ENCODE assay signal across 15 cellular contexts in genomic region chr4:115042496-115042895, GRCh38.
DNase-seq lines count a peak whose midpoint lies in the region; ATAC-seq, FAIRE-seq and TF ChIP-seq lines count a peak whose summit lies in the region.
"Had no signal": no experiment of that assay in that cellular context is flagged by ENCODE, and none has a peak within 500 bp of the region (broad histone marks: within the 10 kb centered on the region; RNA-seq: fewer than 3 reads in every experiment).

No MANE protein-coding gene starts in this region.

- peak; percentile 52 for TF ChIP-seq CTCF in GM06990 (IDR thresholded peaks at IDR 0.05; ENCODE audit: insufficient read depth, low read length, poor library complexity, severe bottlenecking)
- peak; percentile 3 for TF ChIP-seq CTCF in hepatocyte (IDR thresholded peaks at IDR 0.05; ENCODE audit: poor library complexity)

- H4K20me1 ChIP-seq in hepatocyte (ENCODE audit: insufficient read depth, poor library complexity, severe bottlenecking) = no peaks in the 10 kb centered on the region

- WGBS in hepatocyte (ENCODE audit: low lambda C conversion rate, missing lambda C conversion rate) = 34% methylated on average over 3 of the region's 3 CpGs

- DNase-seq in GM06990 (ENCODE audit: extremely low read depth, insufficient read length) = no peak
- peak; percentile 0 for DNase-seq in H7
- DNase-seq in RCC 7860 (ENCODE audit: low spot score) = peak; percentile 3
- no peak for DNase-seq in hepatocyte (ENCODE audit: low spot score)
- DNase-seq in 8988T = no peak
- no peak for DNase-seq in NCI-H446 treated with DMSO at 0.1 percent for 48 hours (lab: John Stamatoyannopoulos, UW)
- no peak for DNase-seq in activated gamma-delta T cell (lab: John Stamatoyannopoulos, UW)
- DNase-seq: activated effector memory CD4-positive, alpha-beta T cell treated with anti-CD3 and anti-CD28 coated beads, Interleukin-2, amount 50 U/mL, for 16 hours; CD8-positive, alpha-beta T cell; colonic mucosa; foreskin melanocyte; posterior cingulate gyrus; stimulated activated CD4-positive, alpha-beta T cell treated with anti-CD3 and anti-CD28 coated beads, Interleukin-4, amount 100 ng/mL, for 24 hours had no signal

- ATAC-seq in GM21423 (IDR thresholded peaks at IDR 0.05; ENCODE audit: unreplicated experiment) = no peak
- ATAC-seq: CD8-positive, alpha-beta T cell had no signal

- no peak overlapping the region for H3K4me2 ChIP-seq in hepatocyte

- no peaks in the 10 kb centered on the region for H3K9me3 ChIP-seq in hepatocyte (ENCODE audit: low read depth)
- H3K9me3 ChIP-seq: colonic mucosa had no signal

- H3K27ac ChIP-seq in hepatocyte = no peak overlapping the region
- H3K27ac ChIP-seq: colonic mucosa had no signal

- H3K4me1 ChIP-seq in hepatocyte (ENCODE audit: insufficient read depth) = no peaks in the 10 kb centered on the region
- H3K4me1 ChIP-seq: colonic mucosa had no signal

- H3K36me3 ChIP-seq in GM06990 (ENCODE audit: control insufficient read depth, insufficient read depth, low read length) (no peaks in the 10 kb centered on the region), H7 (replicated peaks; ENCODE audit: control insufficient read depth, insufficient read depth, low read length) (no peaks in the 10 kb centered on the region), hepatocyte (replicated peaks; ENCODE audit: insufficient read depth, low read depth) (no peaks in the 10 kb centered on the region)
- H3K36me3 ChIP-seq: colonic mucosa had no signal

- H3K4me3 ChIP-seq in GM06990 (replicated peaks; ENCODE audit: low read depth, low read length) (no peak overlapping the region), H7 (ENCODE audit: insufficient read depth, low read depth, low read length) (no peak overlapping the region), hepatocyte (no peak overlapping the region)
- H3K4me3 ChIP-seq: colonic mucosa, lung had no signal

- no peaks in the 10 kb centered on the region for H3K27me3 ChIP-seq in GM06990 (replicated peaks; ENCODE audit: control insufficient read depth, insufficient read depth, low read length)
- H3K27me3 ChIP-seq in H7 (ENCODE audit: control insufficient read depth, insufficient read depth, low read length) = no peaks in the 10 kb centered on the region
- H3K27me3 ChIP-seq in hepatocyte = no peaks in the 10 kb centered on the region
- H3K27me3 ChIP-seq: colonic mucosa had no signal

- H2AFZ ChIP-seq in hepatocyte = no peak overlapping the region

- no peak for FAIRE-seq in RCC 7860 (lab: Jason Lieb, UNC)

- no peaks in the 10 kb centered on the region for H3K79me2 ChIP-seq in hepatocyte

- no peaks in the 10 kb centered on the region for H3K9me2 ChIP-seq in hepatocyte (replicated peaks; ENCODE audit: insufficient read depth)

Comparison
In these comparisons a context has a peak if more than half of its experiments do, and no peak if none do; other contexts are left out.
1. DNase-seq: peak in H7 (single experiment) and RCC 7860 (single experiment); none in GM06990 (single experiment), hepatocyte (single experiment), 8988T (single experiment), NCI-H446 treated with DMSO at 0.1 percent for 48 hours (single experiment) and activated gamma-delta T cell (single experiment).